In genomic region chrX:1902901-1903379, GRCh38 we compare ENCODE assay signal across 19 cellular contexts.
"Had no signal": no experiment of that assay in that cellular context is flagged by ENCODE, and none has a peak within 500 bp of the region (broad histone marks: within the 10 kb centered on the region; RNA-seq: fewer than 3 reads in every experiment).

No MANE protein-coding gene starts in this region.

- DNase-seq: activated CD4-positive, alpha-beta T cell treated with anti-CD3 and anti-CD28 coated beads, Interleukin-2, amount 10 ng/mL, durations not matched to agents 7 days and 5 days; activated CD8-positive, alpha-beta memory T cell treated with anti-CD3 and anti-CD28 coated beads, Interleukin-2, amount 50 U/mL, for 4 hours; activated CD8-positive, alpha-beta T cell treated with anti-CD3 and anti-CD28 coated beads, Interleukin-2, amount 10 ng/mL, durations not matched to agents 7 days and 5 days; activated gamma-delta T cell treated with Interleukin-2 at 50 U/mL for 16 hours; activated T-cell treated with anti-CD3 and anti-CD28 coated beads, Interleukin-2, amount 50 U/mL, for 48 hours; effector CD4-positive, alpha-beta T cell; kidney glomerular epithelial cell; left ventricle myocardium inferior; mammary epithelial cell; occipital lobe; retina; stimulated activated CD4-positive, alpha-beta T cell treated with anti-CD3 and anti-CD28 coated beads, Interleukin-12 subunit alpha, Interleukin-12 subunit beta, amount 100 ng/mL, for 4 hours; stimulated activated CD4-positive, alpha-beta T cell treated with anti-CD3 and anti-CD28 coated beads, Interleukin-1b, Interleukin-23, amount 100 ng/mL, for 48 hours; stimulated activated CD8-positive, alpha-beta memory T cell treated with anti-CD3 and anti-CD28 coated beads, Interleukin-4, amount 100 ng/mL, for 48 hours; stimulated activated naive CD4-positive, alpha-beta T cell; upper lobe of right lung had no signal

- ATAC-seq: activated CD4-positive, CD25-positive, alpha-beta regulatory T cell treated with anti-CD3 and anti-CD28 coated beads, Interleukin-2, amount 50 U/mL, for 24 hours; activated CD8-positive, alpha-beta T cell treated with anti-CD3 and anti-CD28 coated beads, Interleukin-2, amount 10 ng/mL, durations not matched to agents 7 days and 5 days; activated naive CD4-positive, alpha-beta T cell treated with anti-CD3 and anti-CD28 coated beads, Interleukin-2, amount 50 U/mL, for 72 hours; upper lobe of right lung had no signal

- H3K9me3 Mint-ChIP-seq: activated CD4-positive, alpha-beta T cell treated with anti-CD3 and anti-CD28 coated beads, Interleukin-2, amount 10 ng/mL, durations not matched to agents 7 days and 5 days; activated naive CD4-positive, alpha-beta T cell treated with anti-CD3 and anti-CD28 coated beads, Interleukin-2, amount 50 U/mL, for 72 hours had no signal

- H3K4me3 Mint-ChIP-seq: activated CD4-positive, alpha-beta T cell treated with anti-CD3 and anti-CD28 coated beads, Interleukin-2, amount 10 ng/mL, durations not matched to agents 7 days and 5 days; activated CD8-positive, alpha-beta T cell treated with anti-CD3 and anti-CD28 coated beads, Interleukin-2, amount 10 ng/mL, durations not matched to agents 7 days and 5 days had no signal

- H3K36me3 Mint-ChIP-seq: activated naive CD4-positive, alpha-beta T cell treated with anti-CD3 and anti-CD28 coated beads, Interleukin-2, amount 50 U/mL, for 72 hours had no signal

- FAIRE-seq: frontal cortex had no signal

- H3K27ac Mint-ChIP-seq: activated CD4-positive, alpha-beta T cell treated with anti-CD3 and anti-CD28 coated beads, Interleukin-2, amount 10 ng/mL, durations not matched to agents 7 days and 5 days; activated CD8-positive, alpha-beta T cell treated with anti-CD3 and anti-CD28 coated beads, Interleukin-2, amount 10 ng/mL, durations not matched to agents 7 days and 5 days; activated naive CD4-positive, alpha-beta T cell treated with anti-CD3 and anti-CD28 coated beads, Interleukin-2, amount 50 U/mL, for 72 hours had no signal

- H3K4me1 Mint-ChIP-seq: activated CD4-positive, alpha-beta T cell treated with anti-CD3 and anti-CD28 coated beads, Interleukin-2, amount 10 ng/mL, durations not matched to agents 7 days and 5 days had no signal

- H3K27me3 Mint-ChIP-seq: activated CD4-positive, alpha-beta T cell treated with anti-CD3 and anti-CD28 coated beads, Interleukin-2, amount 10 ng/mL, durations not matched to agents 7 days and 5 days had no signal
